ENCODE assay signal across 18 cellular contexts in the genomic region with DNA sequence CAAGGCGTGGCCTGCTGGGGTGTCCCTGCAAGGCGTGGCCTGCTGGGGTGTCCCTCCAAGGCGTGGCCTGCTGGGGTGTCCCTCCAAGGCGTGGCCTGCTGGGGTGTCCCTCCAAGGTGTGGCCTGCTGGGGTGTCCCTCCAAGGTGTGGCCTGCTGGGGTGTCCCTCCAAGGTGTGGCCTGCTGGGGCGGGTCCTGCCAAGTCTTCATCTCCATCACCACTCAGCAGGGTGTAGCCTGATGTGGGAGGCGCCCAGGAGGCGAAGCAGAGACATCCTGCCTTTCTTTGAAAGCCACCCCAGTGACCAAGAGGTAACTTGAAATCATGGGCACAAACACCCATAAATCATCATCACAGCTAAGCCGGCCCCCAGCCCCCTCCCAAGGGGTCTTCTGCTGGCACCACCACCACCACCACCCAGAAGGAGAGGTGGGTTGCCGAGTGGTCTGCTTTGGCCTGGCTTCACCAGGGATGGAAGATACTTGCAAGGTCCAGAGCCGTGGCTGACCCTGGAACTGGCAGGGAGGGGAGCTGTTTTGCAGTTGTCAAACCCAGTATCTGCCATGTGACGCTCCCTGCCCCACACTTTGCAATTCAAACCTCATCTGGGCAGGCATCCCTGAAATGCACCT.
"Had no signal": no experiment of that assay in that cellular context is flagged by ENCODE, and none has a peak within 500 bp of the region (broad histone marks: within the 10 kb centered on the region; RNA-seq: fewer than 3 reads in every experiment).

No MANE protein-coding gene starts in this region.

- H3K4me1 ChIP-seq: esophagus squamous epithelium, SJSA1 had no signal

- H3K4me1 Mint-ChIP-seq: activated B cell treated with CpG ODN at 0.5 μM for 24 hours; activated CD4-positive, alpha-beta T cell treated with anti-CD3 and anti-CD28 coated beads, Interleukin-2, amount 10 ng/mL, durations not matched to agents 24 days and 14 days had no signal

- H3K9me3 Mint-ChIP-seq: activated B cell treated with CpG ODN at 0.5 μM for 24 hours; activated T-helper 2 cell treated with anti-CD3 and anti-CD28 coated beads, Interferon-gamma antibody, Interleukin-2, Interleukin-4, amounts not matched to agents 10 μg/mL and 5 μg/mL and 100 μg/mL, durations not matched to agents 14 hours and 24 hours and 36 hours had no signal

- H3K27me3 Mint-ChIP-seq: activated B cell treated with CpG ODN at 0.5 μM for 24 hours; activated CD4-positive, alpha-beta T cell treated with anti-CD3 and anti-CD28 coated beads, Interleukin-2, amount 10 ng/mL, durations not matched to agents 24 days and 14 days had no signal

- H3K27ac Mint-ChIP-seq: activated B cell treated with CpG ODN at 0.5 μM for 24 hours; activated CD4-positive, alpha-beta T cell treated with anti-CD3 and anti-CD28 coated beads, Interleukin-2, amount 10 ng/mL, durations not matched to agents 24 days and 14 days; activated CD8-positive, alpha-beta T cell treated with anti-CD3 and anti-CD28 coated beads, Interleukin-2, amount 10 ng/mL, durations not matched to agents 7 days and 5 days; activated T-helper 2 cell treated with anti-CD3 and anti-CD28 coated beads, Interferon-gamma antibody, Interleukin-2, Interleukin-4, amounts not matched to agents 10 μg/mL and 5 μg/mL and 100 μg/mL, durations not matched to agents 14 hours and 24 hours and 36 hours had no signal

- H3K27ac ChIP-seq: dorsolateral prefrontal cortex, esophagus squamous epithelium, hepatocyte, ovary, SJSA1 had no signal

- H3K9me3 ChIP-seq: ovary had no signal

- DNase-seq: activated B cell treated with CpG ODN at 0.5 μM for 24 hours; activated CD4-positive, alpha-beta T cell treated with anti-CD3 and anti-CD28 coated beads, Interleukin-2, amount 10 ng/mL, durations not matched to agents 24 days and 14 days; activated CD8-positive, alpha-beta T cell treated with anti-CD3 and anti-CD28 coated beads, Interleukin-2, amount 10 ng/mL, durations not matched to agents 7 days and 5 days; activated naive CD4-positive, alpha-beta T cell treated with anti-CD3 and anti-CD28 coated beads, Interleukin-2, amount 50 U/mL, for 16 hours; activated T-cell treated with anti-CD3 and anti-CD28 coated beads for 4 hours; esophagus squamous epithelium; left ventricle myocardium superior; mesendoderm; ovary; stimulated activated CD4-positive, alpha-beta T cell treated with anti-CD3 and anti-CD28 coated beads, Interleukin-15, amount 100 ng/mL, for 24 hours; stimulated activated CD4-positive, alpha-beta T cell treated with anti-CD3 and anti-CD28 coated beads, Interleukin-4, amount 100 ng/mL, for 1 hour; stimulated activated naive CD4-positive, alpha-beta T cell; substantia nigra; T-helper 2 cell had no signal

- H3K4me3 ChIP-seq: dorsolateral prefrontal cortex, esophagus squamous epithelium, hepatocyte, ovary, SJSA1 had no signal

- H3K36me3 ChIP-seq: ovary, SJSA1 had no signal

- H3K27me3 ChIP-seq: dorsolateral prefrontal cortex, esophagus squamous epithelium, hepatocyte, ovary, SJSA1 had no signal

- H3K4me3 Mint-ChIP-seq: activated B cell treated with CpG ODN at 0.5 μM for 24 hours; activated CD4-positive, alpha-beta T cell treated with anti-CD3 and anti-CD28 coated beads, Interleukin-2, amount 10 ng/mL, durations not matched to agents 24 days and 14 days; activated CD8-positive, alpha-beta T cell treated with anti-CD3 and anti-CD28 coated beads, Interleukin-2, amount 10 ng/mL, durations not matched to agents 7 days and 5 days had no signal
